ENCODE assay signal across 13 cellular contexts in genomic region chr1:88433556-88433955, GRCh38.
"Had no signal": no experiment of that assay in that cellular context is flagged by ENCODE, and none has a peak within 500 bp of the region (broad histone marks: within the 10 kb centered on the region; RNA-seq: fewer than 3 reads in every experiment).

No MANE protein-coding gene starts in this region.

- H3K4me1 Mint-ChIP-seq: activated B cell treated with CpG ODN at 0.5 μM for 24 hours; activated naive CD8-positive, alpha-beta T cell treated with anti-CD3 and anti-CD28 coated beads, Interleukin-2, amount 10 ng/mL, durations not matched to agents 7 days and 5 days; naive B cell; stimulated activated memory B cell treated with anti-CD40 and anti-IgM and Interleukin-4, amounts not matched to agents 10 μg/mL and 1 μg/mL and 100 μg/mL, for 72 hours had no signal

- H3K36me3 Mint-ChIP-seq: activated naive CD8-positive, alpha-beta T cell treated with anti-CD3 and anti-CD28 coated beads, Interleukin-2, amount 10 ng/mL, durations not matched to agents 7 days and 5 days; stimulated activated memory B cell treated with anti-CD40 and anti-IgM and Interleukin-4, amounts not matched to agents 10 μg/mL and 1 μg/mL and 100 μg/mL, for 72 hours had no signal

- H3K79me2 ChIP-seq: parathyroid adenoma had no signal

- H3K4me3 ChIP-seq: thyroid gland had no signal

- H3K27me3 ChIP-seq: thyroid gland had no signal

- H3K4me1 ChIP-seq: parathyroid adenoma, thyroid gland had no signal

- H2AFZ ChIP-seq: parathyroid adenoma had no signal

- H3K27ac Mint-ChIP-seq: activated B cell treated with CpG ODN at 0.5 μM for 24 hours; activated naive CD8-positive, alpha-beta T cell treated with anti-CD3 and anti-CD28 coated beads, Interleukin-2, amount 10 ng/mL, durations not matched to agents 7 days and 5 days; naive B cell; stimulated activated memory B cell treated with anti-CD40 and anti-IgM and Interleukin-4, amounts not matched to agents 10 μg/mL and 1 μg/mL and 100 μg/mL, for 72 hours had no signal

- H3K4me3 Mint-ChIP-seq: activated B cell treated with CpG ODN at 0.5 μM for 24 hours; activated naive CD8-positive, alpha-beta T cell treated with anti-CD3 and anti-CD28 coated beads, Interleukin-2, amount 10 ng/mL, durations not matched to agents 7 days and 5 days; naive B cell; stimulated activated memory B cell treated with anti-CD40 and anti-IgM and Interleukin-4, amounts not matched to agents 10 μg/mL and 1 μg/mL and 100 μg/mL, for 72 hours had no signal

- H3K36me3 ChIP-seq: thyroid gland had no signal

- FAIRE-seq: islet of Langerhans, urothelium cell line had no signal

- ATAC-seq: left lobe of liver; stimulated activated memory B cell treated with anti-CD40 and anti-IgM and Interleukin-4, amounts not matched to agents 10 μg/mL and 1 μg/mL and 100 μg/mL, for 72 hours had no signal

- H3K27me3 Mint-ChIP-seq: activated B cell treated with CpG ODN at 0.5 μM for 24 hours; activated naive CD8-positive, alpha-beta T cell treated with anti-CD3 and anti-CD28 coated beads, Interleukin-2, amount 10 ng/mL, durations not matched to agents 7 days and 5 days; stimulated activated memory B cell treated with anti-CD40 and anti-IgM and Interleukin-4, amounts not matched to agents 10 μg/mL and 1 μg/mL and 100 μg/mL, for 72 hours had no signal

- H3K9ac ChIP-seq: parathyroid adenoma had no signal

- H3K27ac ChIP-seq: parathyroid adenoma, thyroid gland had no signal

- DNase-seq: activated B cell treated with CpG ODN at 0.5 μM for 24 hours; activated CD4-positive, alpha-beta T cell treated with anti-CD3 and anti-CD28 coated beads for 48 hours; activated CD8-positive, alpha-beta memory T cell treated with anti-CD3 and anti-CD28 coated beads for 24 hours; activated naive CD8-positive, alpha-beta T cell treated with anti-CD3 and anti-CD28 coated beads, Interleukin-2, amount 10 ng/mL, durations not matched to agents 7 days and 5 days; erythroblast; naive B cell; stimulated activated CD4-positive, alpha-beta T cell treated with anti-CD3 and anti-CD28 coated beads, Interleukin-12 subunit alpha, Interleukin-12 subunit beta, amount 100 ng/mL, for 4 hours; thyroid gland had no signal

- H3K9me3 ChIP-seq: thyroid gland had no signal
